8 cellular contexts compared by ENCODE assay signal in genomic region chr1:171985639-171986038, GRCh38.
DNase-seq lines count a peak whose midpoint lies in the region; ATAC-seq, FAIRE-seq and TF ChIP-seq lines count a peak whose summit lies in the region.

No MANE protein-coding gene starts in this region.

- peak in 51 of 56 donors; percentile 17 to 69 (median 46) for TF ChIP-seq CTCF in dorsolateral prefrontal cortex (IDR thresholded peaks at IDR 0.05 in 54 of 56, conservative IDR thresholded peaks at IDR 0.05 in 2 of 56; ENCODE audit: low read depth in 1 of 56, partially characterized antibody in 56 of 56)

- no peaks in the 10 kb centered on the region for H3K9me3 ChIP-seq in small intestine (ENCODE audit: control insufficient read depth, low read depth)

- H3K36me3 ChIP-seq in small intestine (ENCODE audit: control insufficient read depth in 2 of 2, insufficient read depth in 2 of 2, low read length in 2 of 2): no peaks in the 10 kb centered on the region

- WGBS in small intestine, 3 donors: 57 to 68% (median 58%) methylated on average over 2 of the region's 2 CpGs

- ATAC-seq in GM19328 (IDR thresholded peaks at IDR 0.05; ENCODE audit: unreplicated experiment): no peak
- no peak for ATAC-seq in HG03039 (IDR thresholded peaks at IDR 0.05; ENCODE audit: unreplicated experiment)

- H3K4me3 ChIP-seq in dorsolateral prefrontal cortex (no peak overlapping the region), small intestine (ENCODE audit: low read depth in 1 of 2, low read length in 2 of 2) (no peak overlapping the region)

- FAIRE-seq in small intestine (lab: Jason Lieb, UNC): no peak

- H3K4me1 ChIP-seq in small intestine (ENCODE audit: control insufficient read depth in 2 of 2, insufficient read depth in 1 of 2, low read depth in 1 of 2, low read length in 1 of 2): no peaks in the 10 kb centered on the region

- DNase-seq in activated T-cell treated with anti-CD3 and anti-CD28 coated beads for 48 hours (ENCODE audit: low read depth): peak; percentile 1
- DNase-seq in activated T-cell treated with anti-CD3 and anti-CD28 coated beads, Interleukin-2, amount 50 U/mL, for 48 hours: no peak
- DNase-seq in NCI-H460 (ENCODE audit: extremely low read depth, low read depth): peak; percentile 29
- DNase-seq in dorsolateral prefrontal cortex: peak in 6 of 10 donors; percentile 13 to 56 (median 30)
- peak; percentile 12 for DNase-seq in small intestine
- no peak for DNase-seq in effector CD8-positive, alpha-beta T cell (lab: John Stamatoyannopoulos, UW)

- H3K27me3 ChIP-seq in dorsolateral prefrontal cortex: no peaks in the 10 kb centered on the region
- H3K27me3 ChIP-seq in small intestine (ENCODE audit: control insufficient read depth in 2 of 2, insufficient read depth in 2 of 2, low read length in 2 of 2): no peaks in the 10 kb centered on the region

- intact Hi-C loops in dorsolateral prefrontal cortex (cut with DNase I): loop anchor here (1.0 to 2.0 kb wide), 3 partner anchors 145 to 183 kb away; partner anchors contain the start of gene DNM3 (in 1 of the 2)

- H3K27ac ChIP-seq in dorsolateral prefrontal cortex (peak overlapping the region in 37 of 59 donors; percentile 1 to 77 (median 47)), small intestine (ENCODE audit: low read depth in 1 of 2, low read length in 1 of 2) (no peak overlapping the region)

Comparison
In these comparisons a context has a peak if more than half of its experiments do, and no peak if none do; other contexts are left out.
1. DNase-seq: peak in activated T-cell treated with anti-CD3 and anti-CD28 coated beads for 48 hours (single experiment), NCI-H460 (single experiment), dorsolateral prefrontal cortex (6 of 10) and small intestine (single experiment); none in activated T-cell treated with anti-CD3 and anti-CD28 coated beads, Interleukin-2, amount 50 U/mL, for 48 hours (0 of 2) and effector CD8-positive, alpha-beta T cell (single experiment).
2. H3K27ac ChIP-seq: peak in dorsolateral prefrontal cortex (37 of 59); none in small intestine (0 of 2).